In genomic region chr3:12180218-12180617, GRCh38 we compare ENCODE assay signal across 12 cellular contexts. TPM values are rescaled to one million over a fixed set of nuclear protein-coding genes. Genes with fewer than 3 reads are reported as not detected.
DNase-seq lines count a peak whose midpoint lies in the region; ATAC-seq and TF ChIP-seq lines count a peak whose summit lies in the region.
"Had no signal": no experiment of that assay in that cellular context is flagged by ENCODE, and none has a peak within 500 bp of the region (broad histone marks: within the 10 kb centered on the region; RNA-seq: fewer than 3 reads in every experiment).

No MANE protein-coding gene starts in this region.

- H3K4me2 ChIP-seq in fibroblast of lung (ENCODE audit: extremely low read depth, insufficient read depth, low read length), result no peak overlapping the region

- peaks cover 8% of the 10 kb centered on the region for H3K4me1 ChIP-seq in fibroblast of lung (ENCODE audit: control insufficient read depth, extremely low read depth, insufficient read depth, low read length)
- peaks cover 15% of the 10 kb centered on the region for H3K4me1 ChIP-seq in psoas muscle

- intact Hi-C loops in psoas muscle (cut with DNase I), result loop anchor here in 1 of 2 donors (5.0 kb wide), 1 partner anchor 297 kb away; no protein-coding TSS in a partner anchor

- peak; percentile 70 for DNase-seq in EL
- DNase-seq in SK-MEL-5 (ENCODE audit: low read depth, low spot score), result peak; percentile 21
- peak; percentile 46 to 88 for DNase-seq in fibroblast of lung (ENCODE audit: low read depth in 2 of 2)
- DNase-seq in psoas muscle, result peak; percentile 35 to 73
- DNase-seq in activated CD8-positive, alpha-beta memory T cell treated with anti-CD3 and anti-CD28 coated beads, Interleukin-2, amount 50 U/mL, for 4 hours, result no peak
- DNase-seq in DMS114 treated with DMSO at 0.1 percent for 48 hours (lab: John Stamatoyannopoulos, UW; ENCODE audit: unreplicated experiment), result no peak
- DNase-seq: DMS79 treated with DMSO at 0.1 percent for 48 hours, naive B cell, NCI-H1105, SW 1271 had no signal

- no peaks in the 10 kb centered on the region for H3K79me2 ChIP-seq in fibroblast of lung (ENCODE audit: control insufficient read depth, insufficient read depth, low read length)

- 42 to 50% (median 49%) methylated on average over 6 of the region's 6 CpGs for WGBS in psoas muscle, 3 donors

- H3K36me3 ChIP-seq in fibroblast of lung (ENCODE audit: control insufficient read depth, insufficient read depth, low read length) (no peaks in the 10 kb centered on the region), psoas muscle (ENCODE audit: insufficient read depth in 1 of 2, low read depth in 1 of 2) (no peaks in the 10 kb centered on the region)

- ATAC-seq in psoas muscle, result peak in 1 of 4 donors; percentile 12
- ATAC-seq in HG02623 (IDR thresholded peaks at IDR 0.05; ENCODE audit: unreplicated experiment), result no peak
- ATAC-seq in GM21529 (IDR thresholded peaks at IDR 0.05; ENCODE audit: unreplicated experiment), result no peak

- H2AFZ ChIP-seq in fibroblast of lung (ENCODE audit: low read length), result no peak overlapping the region

- no peak overlapping the region for H3K27ac ChIP-seq in fibroblast of lung (ENCODE audit: insufficient read depth, low read length)
- no peak overlapping the region for H3K27ac ChIP-seq in psoas muscle

- no peaks in the 10 kb centered on the region for H4K20me1 ChIP-seq in fibroblast of lung (ENCODE audit: control insufficient read depth, extremely low read depth, insufficient read depth, low read length)

- TF ChIP-seq CTCF in fibroblast of lung (conservative IDR thresholded peaks at IDR 0.05 in 1 of 2, IDR thresholded peaks at IDR 0.05 in 1 of 2; ENCODE audit: low read depth in 1 of 2, low read length in 2 of 2) (no peak), psoas muscle (IDR thresholded peaks at IDR 0.05) (no peak)

- H3K4me3 ChIP-seq in fibroblast of lung (replicated peaks in 1 of 4; ENCODE audit: control extremely low read depth in 1 of 4, insufficient read depth in 1 of 4, low read depth in 3 of 4, low read length in 4 of 4) (no peak overlapping the region), psoas muscle (no peak overlapping the region)

- in situ Hi-C loops in SK-MEL-5 (cut with HindIII; ENCODE audit: low pct_unique_long_range_greater_than_20kb, low sequenced_read_pairs), result no loop called here

- no peak overlapping the region for H3K9ac ChIP-seq in fibroblast of lung (ENCODE audit: insufficient read depth, low read length)

- H3K27me3 ChIP-seq in fibroblast of lung (ENCODE audit: control insufficient read depth, insufficient read depth, low read length), result no peaks in the 10 kb centered on the region
- H3K27me3 ChIP-seq in psoas muscle (ENCODE audit: insufficient read depth in 3 of 3, low read length in 2 of 3), result no peaks in the 10 kb centered on the region

- H3K9me3 ChIP-seq in fibroblast of lung (ENCODE audit: control insufficient read depth, insufficient read depth, low read depth, low read length) (no peaks in the 10 kb centered on the region), psoas muscle (no peaks in the 10 kb centered on the region)

RNA-seq across cellular contexts. Expression of gene TIMP4, which starts 21.5 kb away (rescaled TPM):
- total RNA-seq in SK-MEL-5 (2014; rRNA removed; shearing (Covaris generic)), result not detected in 2 replicates
- polyA plus RNA-seq in SK-MEL-5 (2015; cell fraction: cytosol; rRNA removed), result not detected in 2 replicates
- not detected in 2 replicates for polyA plus RNA-seq in SK-MEL-5 (2015; cell fraction: nucleus; rRNA removed)
- total RNA-seq in fibroblast of lung, result 9.8 and 12.6 TPM in 2 replicates
- 2.8 and 5.2 TPM in 2 replicates for polyA plus RNA-seq in fibroblast of lung
- polyA plus RNA-seq in fibroblast of lung (2012), result 2.3 and 3.2 TPM in 2 replicates
- 2.7 and 9.6 TPM in 2 replicates for polyA minus RNA-seq in fibroblast of lung (ENCODE audit: low replicate concordance)
- total RNA-seq in psoas muscle, result 10 to 100 TPM in 3 of 4 donors, 1 to 10 TPM in 1; 1.3 to 24.1 (median 19.5) TPM
- 10 to 100 TPM; 15.7 to 19.8 (median 17.5) TPM for polyA plus RNA-seq in psoas muscle

Comparison
In these comparisons a context has a peak if more than half of its experiments do, and no peak if none do; other contexts are left out.
1. DNase-seq: peak in EL (single experiment), SK-MEL-5 (single experiment), fibroblast of lung (2 of 2) and psoas muscle (2 of 2); none in activated CD8-positive, alpha-beta memory T cell treated with anti-CD3 and anti-CD28 coated beads, Interleukin-2, amount 50 U/mL, for 4 hours (single experiment) and DMS114 treated with DMSO at 0.1 percent for 48 hours (single experiment).